In genomic region chr1:236460103-236460502, GRCh38 we compare ENCODE assay signal across 3 cellular contexts.
"Had no signal": no experiment of that assay in that cellular context is flagged by ENCODE, and none has a peak within 500 bp of the region (broad histone marks: within the 10 kb centered on the region; RNA-seq: fewer than 3 reads in every experiment).

No MANE protein-coding gene starts in this region.

- DNase-seq: GDM1, GF-D8 had no signal

- H3K4me3 ChIP-seq: GM12878 had no signal

- ATAC-seq: GM12878 had no signal
